1 cellular context compared by ENCODE assay signal in the genomic region with DNA sequence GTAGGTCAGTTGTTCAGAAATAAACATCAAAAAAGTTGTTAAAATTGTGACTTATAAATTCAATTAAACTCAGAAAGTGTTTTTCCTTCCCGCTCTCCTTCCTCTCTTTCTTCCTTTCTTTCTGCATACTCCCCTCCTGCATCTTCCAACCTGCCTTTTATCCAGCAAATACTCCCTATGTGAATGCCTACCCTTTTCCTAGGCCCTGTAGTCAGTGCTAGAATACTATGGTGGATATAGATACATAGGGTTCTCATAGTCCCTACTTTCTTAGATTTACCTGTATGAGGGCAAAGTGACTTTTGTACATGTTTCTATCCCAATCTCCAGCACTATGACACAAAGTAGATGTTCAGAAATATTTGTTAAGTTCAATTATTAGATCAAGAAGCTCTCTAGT.
TF ChIP-seq lines count a peak whose summit lies in the region.

No MANE protein-coding gene starts in this region.

TF ChIP-seq in Ishikawa, 13 proteins besides CTCF, POLR2A, EP300 and RAD21 (continued from another document):
- no peak for TF ChIP-seq TEAD4 (IDR thresholded peaks at IDR 0.05)
- TF ChIP-seq EGR1 (IDR thresholded peaks at IDR 0.05): no peak
- TF ChIP-seq FOXM1 (IDR thresholded peaks at IDR 0.05; ENCODE audit: borderline replicate concordance, low read depth): 0 out of 2 replicates have a peak, but pooled peaks have one; percentile 14
- no peak for TF ChIP-seq TCF12 (IDR thresholded peaks at IDR 0.05; ENCODE audit: low read depth)
- TF ChIP-seq TAF1 (IDR thresholded peaks at IDR 0.05; ENCODE audit: low read depth): no peak
